35 cellular contexts compared by ENCODE assay signal in the genomic region with DNA sequence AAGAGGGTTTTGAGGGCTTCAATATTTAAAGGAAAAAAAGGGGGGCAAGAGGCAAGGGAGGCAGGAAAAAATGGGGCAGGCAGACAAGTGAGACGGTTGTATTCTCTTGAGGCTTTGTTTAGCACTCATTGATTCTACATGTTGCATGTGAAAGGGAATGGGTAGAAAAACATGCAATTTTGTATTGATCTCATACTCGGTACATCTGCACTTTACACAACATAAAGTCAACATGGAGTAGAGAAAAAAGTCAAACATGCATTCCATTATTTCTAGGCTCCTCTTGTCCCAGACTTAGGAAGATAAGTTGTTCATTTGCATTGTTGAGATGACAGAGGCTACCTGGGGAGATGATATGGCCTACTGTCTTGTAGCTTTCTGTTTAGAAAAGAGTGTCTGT. TPM values are rescaled to one million over a fixed set of nuclear protein-coding genes. Genes with fewer than 3 reads are reported as not detected.
"Had no signal": no experiment of that assay in that cellular context is flagged by ENCODE, and none has a peak within 500 bp of the region (broad histone marks: within the 10 kb centered on the region; RNA-seq: fewer than 3 reads in every experiment).

No MANE protein-coding gene starts in this region.

- H3K27me3 ChIP-seq: MG63 had no signal

- H3K9me3 ChIP-seq: MG63 had no signal

- H3K4me3 ChIP-seq: MG63 had no signal

- DNase-seq: Karpas-422, Kasumi-1, MG63, MM.1S, MV-4-11, NCI-H1048, NCI-H1092, NCI-H1092 treated with DMSO at 0.1 percent for 48 hours, NCI-H1105, NCI-H1105 treated with DMSO at 0.1 percent for 48 hours, NCI-H1417, NCI-H1417 treated with DMSO at 0.1 percent for 48 hours, NCI-H1436, NCI-H1436 treated with DMSO at 0.1 percent for 48 hours, NCI-H146, NCI-H1694, NCI-H1694 treated with DMSO at 0.1 percent for 48 hours, NCI-H187, NCI-H187 treated with DMSO at 0.1 percent for 48 hours, NCI-H1930, NCI-H2029, NCI-H2029 treated with DMSO at 0.1 percent for 48 hours, NCI-H2081, NCI-H2081 treated with DMSO at 0.1 percent for 48 hours, NCI-H2107, NCI-H2171, NCI-H2171 treated with DMSO at 0.1 percent for 48 hours, NCI-H2227 treated with DMSO at 0.1 percent for 48 hours, NCI-H226, NCI-H345, NCI-H446, NCI-H446 treated with DMSO at 0.1 percent for 48 hours, NCI-H510A, NCI-H510A treated with DMSO at 0.1 percent for 48 hours had no signal

- H3K36me3 ChIP-seq: MG63 had no signal

RNA-seq across cellular contexts. Expression of gene DDX3Y, which starts 36.7 kb away (rescaled TPM):
- total RNA-seq: MCF 10A had no signal
